ENCODE assay signal across 1 cellular context in genomic region chr16:87521774-87522173, GRCh38.
TF ChIP-seq lines count a peak whose summit lies in the region.

No MANE protein-coding gene starts in this region.

TF ChIP-seq in K562, 482 proteins besides CTCF, POLR2A, EP300 and RAD21:
- TF ChIP-seq RAD51 (IDR thresholded peaks at IDR 0.05; ENCODE audit: borderline replicate concordance, low read depth) (peak; percentile 62), TFE3 (CRISPR knock-in tag; IDR thresholded peaks at IDR 0.05) (peak; percentile 53), USF1 (CRISPR knock-in tag; IDR thresholded peaks at IDR 0.05) (peak; percentile 84), USF2 (CRISPR knock-in tag; IDR thresholded peaks at IDR 0.05) (peak; percentile 79), MAX (CRISPR knock-in tag; IDR thresholded peaks at IDR 0.05) (0 out of 2 replicates have a peak, but pooled peaks have one; percentile 29)
